7 cellular contexts compared by ENCODE assay signal in genomic region chr2:215950009-215950408, GRCh38.
DNase-seq lines count a peak whose midpoint lies in the region; ATAC-seq and TF ChIP-seq lines count a peak whose summit lies in the region.

No MANE protein-coding gene starts in this region.

- peak; percentile 53 for DNase-seq in EL
- DNase-seq in OCI-M1 (lab: John Stamatoyannopoulos, UW), result peak; percentile 69
- DNase-seq in epithelial cell of proximal tubule (ENCODE audit: low read depth), result no peak
- DNase-seq in prostate gland (ENCODE audit: low spot score), result no peak

- H3K4me3 ChIP-seq in epithelial cell of proximal tubule (ENCODE audit: low read depth, low read length) (no peak overlapping the region), prostate gland (no peak overlapping the region)

- no peaks in the 10 kb centered on the region for H3K9me3 ChIP-seq in prostate gland

- H3K36me3 ChIP-seq in prostate gland, result no peaks in the 10 kb centered on the region

- intact Hi-C loops in prostate gland (cut with DNase I), result no loop called here

- TF ChIP-seq CTCF in epithelial cell of proximal tubule (conservative IDR thresholded peaks at IDR 0.05; ENCODE audit: low read depth, low read length) (peak; percentile 69), prostate gland (IDR thresholded peaks at IDR 0.05) (peak in 3 of 4 experiments; percentile 27 to 50 (median 38))

- ATAC-seq in GM19324 (IDR thresholded peaks at IDR 0.05; ENCODE audit: low FRiP score, unreplicated experiment) (peak; percentile 61), HG03108 (IDR thresholded peaks at IDR 0.05; ENCODE audit: unreplicated experiment) (peak; percentile 83), HG03520 (IDR thresholded peaks at IDR 0.05; ENCODE audit: unreplicated experiment) (no peak)

- WGBS in prostate gland, result 63% methylated on average over 3 of the region's 3 CpGs

- no peaks in the 10 kb centered on the region for H3K4me1 ChIP-seq in prostate gland (replicated peaks)

- H3K27ac ChIP-seq in prostate gland, result no peak overlapping the region

- TF ChIP-seq POLR2A in prostate gland (IDR thresholded peaks at IDR 0.05), result no peak

- no peaks in the 10 kb centered on the region for H3K27me3 ChIP-seq in prostate gland (replicated peaks; ENCODE audit: insufficient read depth)

Comparison
In these comparisons a context has a peak if more than half of its experiments do, and no peak if none do; other contexts are left out.
1. DNase-seq: peak in EL (single experiment) and OCI-M1 (single experiment); none in epithelial cell of proximal tubule (single experiment) and prostate gland (single experiment).